In genomic region chr19:1478934-1479707, GRCh38 we compare ENCODE assay signal across 1 cellular context.
A peak's percentile ranks its signal among the peaks of the same experiment; 100 is the strongest.
TF ChIP-seq lines count a peak whose summit lies in the region.

C19orf25 (minus strand) TSS chr19:1479215; CDS start chr19:1478903, 312 bp downstream.

TF ChIP-seq in HepG2, 621 proteins besides CTCF, POLR2A, EP300 and RAD21 (continued from another document and continues in another):
- TF ChIP-seq ZNF646 (CRISPR knock-in tag; IDR thresholded peaks at IDR 0.05) (no peak), ETV5 (CRISPR knock-in tag; IDR thresholded peaks at IDR 0.05; ENCODE audit: borderline replicate concordance) (peak; percentile 94), ZNF382 (CRISPR knock-in tag; IDR thresholded peaks at IDR 0.05; ENCODE audit: borderline replicate concordance) (no peak), KAT8 (CRISPR knock-in tag; IDR thresholded peaks at IDR 0.05) (peak; percentile 92), ZNF703 (CRISPR knock-in tag; IDR thresholded peaks at IDR 0.05; ENCODE audit: borderline replicate concordance) (no peak), ATF4 (CRISPR knock-in tag; IDR thresholded peaks at IDR 0.05) (no peak), ZNF768 (CRISPR knock-in tag; IDR thresholded peaks at IDR 0.05) (no peak), HOXA7 (CRISPR knock-in tag; IDR thresholded peaks at IDR 0.05) (no peak), HNF4G (IDR thresholded peaks at IDR 0.05; ENCODE audit: borderline replicate concordance, low read depth, low read length) (no peak), HNF4G (CRISPR knock-in tag; IDR thresholded peaks at IDR 0.05; ENCODE audit: borderline replicate concordance, low read depth) (peak; percentile 29; the same call in 1 of the 2 replicates), AHDC1 (CRISPR knock-in tag; IDR thresholded peaks at IDR 0.05; ENCODE audit: borderline replicate concordance) (peak; percentile 64), NFATC3 (CRISPR knock-in tag; IDR thresholded peaks at IDR 0.05) (no peak), MLXIP (CRISPR knock-in tag; IDR thresholded peaks at IDR 0.05; ENCODE audit: borderline replicate concordance) (no peak), ZNF775 (CRISPR knock-in tag; IDR thresholded peaks at IDR 0.05; ENCODE audit: borderline replicate concordance) (no peak), E2F1 (CRISPR knock-in tag; IDR thresholded peaks at IDR 0.05) (peak; percentile 67; the same call in 1 of the 2 replicates), GMEB1 (CRISPR knock-in tag; IDR thresholded peaks at IDR 0.05; ENCODE audit: borderline replicate concordance) (peak; percentile 87), ARID4A (CRISPR knock-in tag; IDR thresholded peaks at IDR 0.05; ENCODE audit: borderline replicate concordance) (peak; percentile 84; the same call in 1 of the 2 replicates), ZNF484 (CRISPR knock-in tag; IDR thresholded peaks at IDR 0.05; ENCODE audit: borderline replicate concordance, low read depth) (no peak), SMAD9 (CRISPR knock-in tag; IDR thresholded peaks at IDR 0.05) (no peak), PLRG1 (conservative IDR thresholded peaks at IDR 0.05) (no peak), NFE2L2 (IDR thresholded peaks at IDR 0.05; ENCODE audit: low read length) (no peak)
